Comparison of ENCODE assay signal across 8 cellular contexts in genomic region chrX:40172169-40172979, GRCh38.
DNase-seq lines count a peak whose midpoint lies in the region; ATAC-seq and TF ChIP-seq lines count a peak whose summit lies in the region.

No MANE protein-coding gene starts in this region.

- H3K27me3 ChIP-seq in ACC112 (ENCODE audit: insufficient read depth, low read length) (no peaks in the 10 kb centered on the region), foreskin keratinocyte (no peaks in the 10 kb centered on the region)

- H3K79me2 ChIP-seq in ACC112 (ENCODE audit: control insufficient read depth, insufficient read depth, low read length, unreplicated experiment) = peaks cover 11% of the 10 kb centered on the region

- DNase-seq in GOT3 (lab: John Stamatoyannopoulos, UW) (peak; percentile 33), fibroblast of mammary gland (ENCODE audit: low read depth) (peak; percentile 51), nephron progenitor cell (peak; percentile 54), foreskin keratinocyte (no peak), Ammon's horn (ENCODE audit: low spot score) (no peak)
- DNase-seq in activated CD8-positive, alpha-beta T cell treated with anti-CD3 and anti-CD28 coated beads, Interleukin-2, amount 10 ng/mL, durations not matched to agents 7 days and 5 days = no peak

- H3K27ac ChIP-seq in ACC112 (ENCODE audit: low read depth, low read length) (peak overlapping the region; percentile 81), foreskin keratinocyte (no peak overlapping the region)

- H3K4me3 ChIP-seq in ACC112 (ENCODE audit: low read depth, low read length) = peak overlapping the region; percentile 78
- peak overlapping the region; percentile 37 for H3K4me3 ChIP-seq in fibroblast of mammary gland (ENCODE audit: control insufficient read depth, low read depth, low read length)

- CTCF ChIA-PET in activated CD8-positive, alpha-beta T cell treated with anti-CD3 and anti-CD28 coated beads, Interleukin-2, amount 10 ng/mL, durations not matched to agents 7 days and 5 days (lab: Charles Lee) = no interaction called here

- POLR2A ChIA-PET in activated CD8-positive, alpha-beta T cell treated with anti-CD3 and anti-CD28 coated beads, Interleukin-2, amount 10 ng/mL, durations not matched to agents 7 days and 5 days (lab: Charles Lee) = interaction anchor here (0.7 to 7.6 kb wide), 3 partner anchors 15 to 79 kb away, joined by 3 to 73 read pairs (median 4); partner anchors contain the start of gene BCOR

- H2AFZ ChIP-seq in ACC112 (ENCODE audit: low read length, unreplicated experiment) = peak overlapping the region; percentile 33

- H3K4me1 Mint-ChIP-seq in activated CD8-positive, alpha-beta T cell treated with anti-CD3 and anti-CD28 coated beads, Interleukin-2, amount 10 ng/mL, durations not matched to agents 7 days and 5 days (ENCODE audit: low read depth) = peaks cover 57% of the 10 kb centered on the region
- peaks cover 68% of the 10 kb centered on the region for H3K4me1 Mint-ChIP-seq in nephron progenitor cell

- ATAC-seq in activated CD8-positive, alpha-beta T cell treated with anti-CD3 and anti-CD28 coated beads, Interleukin-2, amount 10 ng/mL, durations not matched to agents 7 days and 5 days = no peak
- ATAC-seq in foreskin keratinocyte (no peak), HG03442 (IDR thresholded peaks at IDR 0.05; ENCODE audit: unreplicated experiment) (no peak)

- no peaks in the 10 kb centered on the region for H3K36me3 Mint-ChIP-seq in activated CD8-positive, alpha-beta T cell treated with anti-CD3 and anti-CD28 coated beads, Interleukin-2, amount 10 ng/mL, durations not matched to agents 7 days and 5 days (ENCODE audit: low read depth)
- no peaks in the 10 kb centered on the region for H3K36me3 Mint-ChIP-seq in nephron progenitor cell (ENCODE audit: low read depth)

- H3K4me1 ChIP-seq in ACC112 (ENCODE audit: control insufficient read depth, insufficient read depth, low read length, unreplicated experiment) (peaks cover 26% of the 10 kb centered on the region), foreskin keratinocyte (no peaks in the 10 kb centered on the region)

- peak overlapping the region; percentile 78 for H3K4me3 Mint-ChIP-seq in activated CD8-positive, alpha-beta T cell treated with anti-CD3 and anti-CD28 coated beads, Interleukin-2, amount 10 ng/mL, durations not matched to agents 7 days and 5 days
- peak overlapping the region; percentile 77 for H3K4me3 Mint-ChIP-seq in nephron progenitor cell

- no peaks in the 10 kb centered on the region for H3K9me3 Mint-ChIP-seq in activated CD8-positive, alpha-beta T cell treated with anti-CD3 and anti-CD28 coated beads, Interleukin-2, amount 10 ng/mL, durations not matched to agents 7 days and 5 days (ENCODE audit: insufficient read depth)
- peaks cover 16% of the 10 kb centered on the region for H3K9me3 Mint-ChIP-seq in nephron progenitor cell

- no peaks in the 10 kb centered on the region for H3K27me3 Mint-ChIP-seq in activated CD8-positive, alpha-beta T cell treated with anti-CD3 and anti-CD28 coated beads, Interleukin-2, amount 10 ng/mL, durations not matched to agents 7 days and 5 days (ENCODE audit: low read depth)
- H3K27me3 Mint-ChIP-seq in nephron progenitor cell (ENCODE audit: low read depth, poor library complexity) = peaks cover 28% of the 10 kb centered on the region

- peak overlapping the region; percentile 96 for H3K27ac Mint-ChIP-seq in activated CD8-positive, alpha-beta T cell treated with anti-CD3 and anti-CD28 coated beads, Interleukin-2, amount 10 ng/mL, durations not matched to agents 7 days and 5 days
- no peak overlapping the region for H3K27ac Mint-ChIP-seq in nephron progenitor cell

- H3K36me3 ChIP-seq in ACC112 (ENCODE audit: insufficient read depth, low read length) = no peaks in the 10 kb centered on the region

- no peak for TF ChIP-seq CTCF in fibroblast of mammary gland (conservative IDR thresholded peaks at IDR 0.05; ENCODE audit: control insufficient read depth, insufficient read depth, low read depth, low read length)
- TF ChIP-seq CTCF in nephron progenitor cell (IDR thresholded peaks at IDR 0.05) = no peak
- TF ChIP-seq CTCF in foreskin keratinocyte (conservative IDR thresholded peaks at IDR 0.05) = no peak

Comparison
In these comparisons a context has a peak if more than half of its experiments do, and no peak if none do; other contexts are left out.
1. DNase-seq: peak in GOT3 (single experiment), fibroblast of mammary gland (single experiment) and nephron progenitor cell (single experiment); none in activated CD8-positive, alpha-beta T cell treated with anti-CD3 and anti-CD28 coated beads, Interleukin-2, amount 10 ng/mL, durations not matched to agents 7 days and 5 days (single experiment), foreskin keratinocyte (0 of 2) and Ammon's horn (single experiment).